ENCODE assay signal across 1 cellular context in the genomic region with DNA sequence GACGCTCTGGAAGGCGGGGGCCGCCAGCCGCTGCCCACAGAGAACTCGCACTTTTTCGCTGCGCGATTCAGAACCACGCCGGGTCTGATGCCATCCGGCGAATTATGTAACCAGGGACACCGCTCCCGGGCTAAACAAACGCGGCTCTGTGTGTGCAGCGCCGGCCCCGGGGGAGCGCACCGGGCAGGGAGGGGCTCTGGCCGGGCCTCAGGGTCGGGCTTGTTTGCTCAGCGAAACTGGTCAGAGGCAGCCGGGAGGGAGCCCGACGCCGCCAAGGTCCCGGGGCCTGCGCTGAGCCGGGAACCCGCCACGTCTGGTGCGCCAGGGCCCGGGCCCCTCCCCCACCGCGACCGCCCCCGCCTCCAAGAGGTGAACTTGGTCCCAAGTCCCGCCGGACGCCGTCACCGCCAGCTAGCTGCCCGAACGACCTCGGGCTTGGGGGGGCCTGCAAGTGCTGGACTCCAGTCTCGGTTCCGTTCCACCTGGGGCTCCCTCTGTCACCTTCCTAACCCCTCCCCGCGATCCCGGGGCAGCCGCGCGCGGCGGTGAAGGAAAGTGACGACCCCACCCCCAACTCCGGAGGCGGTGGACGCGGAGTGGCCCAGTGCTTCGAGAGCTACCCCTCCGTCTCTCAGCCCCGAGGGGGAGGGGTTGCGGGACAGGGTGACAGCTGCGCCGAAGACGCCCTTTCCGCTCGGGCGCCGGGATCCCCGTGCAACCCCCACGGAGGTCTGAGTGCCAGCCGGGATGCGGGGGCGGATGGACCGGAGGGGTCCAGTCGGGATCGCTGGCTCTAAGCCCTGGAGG.
TF ChIP-seq lines count a peak whose summit lies in the region.

No MANE protein-coding gene starts in this region.

TF ChIP-seq in HepG2, 621 proteins besides CTCF, POLR2A, EP300 and RAD21 (continued from another document and continues in another):
- TF ChIP-seq TCF7L2 (IDR thresholded peaks at IDR 0.05; ENCODE audit: low read depth, low read length) (no peak), ZNF83 (CRISPR knock-in tag; IDR thresholded peaks at IDR 0.05; ENCODE audit: borderline replicate concordance) (peak; percentile 80; the same call in 1 of the 2 replicates), PLRG1 (conservative IDR thresholded peaks at IDR 0.05) (no peak), ZBED4 (CRISPR knock-in tag; IDR thresholded peaks at IDR 0.05; ENCODE audit: borderline replicate concordance) (peak; percentile 92), EEA1 (CRISPR knock-in tag; IDR thresholded peaks at IDR 0.05; ENCODE audit: borderline replicate concordance) (no peak), GABPB1 (CRISPR knock-in tag; IDR thresholded peaks at IDR 0.05) (peak; percentile 80), CEBPG (CRISPR knock-in tag; IDR thresholded peaks at IDR 0.05) (peak; percentile 80), CEBPB (IDR thresholded peaks at IDR 0.05; ENCODE audit: borderline replicate concordance, low read depth, low read length) (peak; percentile 65), ZNF383 (CRISPR knock-in tag; IDR thresholded peaks at IDR 0.05; ENCODE audit: borderline replicate concordance) (no peak; the same call in 1 of the 2 replicates), MAFG (CRISPR knock-in tag; IDR thresholded peaks at IDR 0.05) (no peak), GFI1 (CRISPR knock-in tag; IDR thresholded peaks at IDR 0.05; ENCODE audit: borderline replicate concordance) (peak; percentile 58; the same call in 1 of the 2 replicates), SIN3B (IDR thresholded peaks at IDR 0.05; ENCODE audit: low read length) (no peak), ZFP91 (CRISPR knock-in tag; IDR thresholded peaks at IDR 0.05; ENCODE audit: borderline replicate concordance) (peak; percentile 52), AGO2 (optimal IDR thresholded peaks at IDR 0.05; ENCODE audit: low read depth, low read length) (peak; percentile 88), FOXA3 (CRISPR knock-in tag; IDR thresholded peaks at IDR 0.05) (peak; percentile 79), HNRNPUL1 (IDR thresholded peaks at IDR 0.05; ENCODE audit: low read depth, low read length) (no peak), ZMAT3 (CRISPR knock-in tag; conservative IDR thresholded peaks at IDR 0.05) (no peak; the same call in 1 of the 2 replicates), ZNF251 (CRISPR knock-in tag; IDR thresholded peaks at IDR 0.05) (no peak), XRCC5 (optimal IDR thresholded peaks at IDR 0.05; ENCODE audit: low read length) (no peak), KDM4B (CRISPR knock-in tag; IDR thresholded peaks at IDR 0.05) (no peak; the same call in 1 of the 2 replicates), GABPA (IDR thresholded peaks at IDR 0.05; ENCODE audit: low read depth, low read length) (no peak), GABPA (CRISPR knock-in tag; IDR thresholded peaks at IDR 0.05; ENCODE audit: low read depth) (no peak), KLF12 (CRISPR knock-in tag; IDR thresholded peaks at IDR 0.05; ENCODE audit: borderline replicate concordance) (peak; percentile 75; the same call in 1 of the 2 replicates), ZNF329 (CRISPR knock-in tag; IDR thresholded peaks at IDR 0.05; ENCODE audit: low read depth) (peak; percentile 55; the same call in 1 of the 2 replicates)
- TF ChIP-seq, protein P1, sequence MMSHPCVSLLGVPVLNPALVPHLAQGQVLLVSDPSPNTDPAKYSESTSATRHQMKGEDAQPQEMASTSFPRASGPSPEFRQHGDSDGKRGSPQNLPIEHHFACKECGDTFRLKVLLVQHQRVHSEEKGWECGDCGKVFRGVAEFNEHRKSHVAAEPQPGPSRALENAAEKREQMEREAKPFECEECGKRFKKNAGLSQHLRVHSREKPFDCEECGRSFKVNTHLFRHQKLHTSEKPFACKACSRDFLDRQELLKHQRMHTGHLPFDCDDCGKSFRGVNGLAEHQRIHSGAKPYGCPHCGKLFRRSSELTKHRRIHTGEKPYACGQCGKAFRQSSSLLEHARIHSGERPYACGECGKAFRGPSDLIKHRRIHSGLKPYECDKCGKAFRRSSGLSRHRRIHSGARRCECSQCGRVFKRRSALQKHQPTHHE (CRISPR knock-in tag; IDR thresholded peaks at IDR 0.05; ENCODE audit: borderline replicate concordance), result peak; percentile 85
- TF ChIP-seq, protein P2, sequence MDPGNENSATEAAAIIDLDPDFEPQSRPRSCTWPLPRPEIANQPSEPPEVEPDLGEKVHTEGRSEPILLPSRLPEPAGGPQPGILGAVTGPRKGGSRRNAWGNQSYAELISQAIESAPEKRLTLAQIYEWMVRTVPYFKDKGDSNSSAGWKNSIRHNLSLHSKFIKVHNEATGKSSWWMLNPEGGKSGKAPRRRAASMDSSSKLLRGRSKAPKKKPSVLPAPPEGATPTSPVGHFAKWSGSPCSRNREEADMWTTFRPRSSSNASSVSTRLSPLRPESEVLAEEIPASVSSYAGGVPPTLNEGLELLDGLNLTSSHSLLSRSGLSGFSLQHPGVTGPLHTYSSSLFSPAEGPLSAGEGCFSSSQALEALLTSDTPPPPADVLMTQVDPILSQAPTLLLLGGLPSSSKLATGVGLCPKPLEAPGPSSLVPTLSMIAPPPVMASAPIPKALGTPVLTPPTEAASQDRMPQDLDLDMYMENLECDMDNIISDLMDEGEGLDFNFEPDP (CRISPR knock-in tag; conservative IDR thresholded peaks at IDR 0.05), result 0 out of 2 replicates have a peak, but pooled peaks have one; percentile 21
- TF ChIP-seq, protein P3, sequence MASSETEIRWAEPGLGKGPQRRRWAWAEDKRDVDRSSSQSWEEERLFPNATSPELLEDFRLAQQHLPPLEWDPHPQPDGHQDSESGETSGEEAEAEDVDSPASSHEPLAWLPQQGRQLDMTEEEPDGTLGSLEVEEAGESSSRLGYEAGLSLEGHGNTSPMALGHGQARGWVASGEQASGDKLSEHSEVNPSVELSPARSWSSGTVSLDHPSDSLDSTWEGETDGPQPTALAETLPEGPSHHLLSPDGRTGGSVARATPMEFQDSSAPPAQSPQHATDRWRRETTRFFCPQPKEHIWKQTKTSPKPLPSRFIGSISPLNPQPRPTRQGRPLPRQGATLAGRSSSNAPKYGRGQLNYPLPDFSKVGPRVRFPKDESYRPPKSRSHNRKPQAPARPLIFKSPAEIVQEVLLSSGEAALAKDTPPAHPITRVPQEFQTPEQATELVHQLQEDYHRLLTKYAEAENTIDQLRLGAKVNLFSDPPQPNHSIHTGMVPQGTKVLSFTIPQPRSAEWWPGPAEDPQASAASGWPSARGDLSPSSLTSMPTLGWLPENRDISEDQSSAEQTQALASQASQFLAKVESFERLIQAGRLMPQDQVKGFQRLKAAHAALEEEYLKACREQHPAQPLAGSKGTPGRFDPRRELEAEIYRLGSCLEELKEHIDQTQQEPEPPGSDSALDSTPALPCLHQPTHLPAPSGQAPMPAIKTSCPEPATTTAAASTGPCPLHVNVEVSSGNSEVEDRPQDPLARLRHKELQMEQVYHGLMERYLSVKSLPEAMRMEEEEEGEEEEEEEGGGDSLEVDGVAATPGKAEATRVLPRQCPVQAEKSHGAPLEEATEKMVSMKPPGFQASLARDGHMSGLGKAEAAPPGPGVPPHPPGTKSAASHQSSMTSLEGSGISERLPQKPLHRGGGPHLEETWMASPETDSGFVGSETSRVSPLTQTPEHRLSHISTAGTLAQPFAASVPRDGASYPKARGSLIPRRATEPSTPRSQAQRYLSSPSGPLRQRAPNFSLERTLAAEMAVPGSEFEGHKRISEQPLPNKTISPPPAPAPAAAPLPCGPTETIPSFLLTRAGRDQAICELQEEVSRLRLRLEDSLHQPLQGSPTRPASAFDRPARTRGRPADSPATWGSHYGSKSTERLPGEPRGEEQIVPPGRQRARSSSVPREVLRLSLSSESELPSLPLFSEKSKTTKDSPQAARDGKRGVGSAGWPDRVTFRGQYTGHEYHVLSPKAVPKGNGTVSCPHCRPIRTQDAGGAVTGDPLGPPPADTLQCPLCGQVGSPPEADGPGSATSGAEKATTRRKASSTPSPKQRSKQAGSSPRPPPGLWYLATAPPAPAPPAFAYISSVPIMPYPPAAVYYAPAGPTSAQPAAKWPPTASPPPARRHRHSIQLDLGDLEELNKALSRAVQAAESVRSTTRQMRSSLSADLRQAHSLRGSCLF (CRISPR knock-in tag; IDR thresholded peaks at IDR 0.05; ENCODE audit: borderline replicate concordance), result no peak
- TF ChIP-seq, protein P4, sequence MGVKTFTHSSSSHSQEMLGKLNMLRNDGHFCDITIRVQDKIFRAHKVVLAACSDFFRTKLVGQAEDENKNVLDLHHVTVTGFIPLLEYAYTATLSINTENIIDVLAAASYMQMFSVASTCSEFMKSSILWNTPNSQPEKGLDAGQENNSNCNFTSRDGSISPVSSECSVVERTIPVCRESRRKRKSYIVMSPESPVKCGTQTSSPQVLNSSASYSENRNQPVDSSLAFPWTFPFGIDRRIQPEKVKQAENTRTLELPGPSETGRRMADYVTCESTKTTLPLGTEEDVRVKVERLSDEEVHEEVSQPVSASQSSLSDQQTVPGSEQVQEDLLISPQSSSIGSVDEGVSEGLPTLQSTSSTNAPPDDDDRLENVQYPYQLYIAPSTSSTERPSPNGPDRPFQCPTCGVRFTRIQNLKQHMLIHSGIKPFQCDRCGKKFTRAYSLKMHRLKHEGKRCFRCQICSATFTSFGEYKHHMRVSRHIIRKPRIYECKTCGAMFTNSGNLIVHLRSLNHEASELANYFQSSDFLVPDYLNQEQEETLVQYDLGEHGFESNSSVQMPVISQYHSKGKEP (CRISPR knock-in tag; IDR thresholded peaks at IDR 0.05), result no peak
- TF ChIP-seq, protein P5, sequence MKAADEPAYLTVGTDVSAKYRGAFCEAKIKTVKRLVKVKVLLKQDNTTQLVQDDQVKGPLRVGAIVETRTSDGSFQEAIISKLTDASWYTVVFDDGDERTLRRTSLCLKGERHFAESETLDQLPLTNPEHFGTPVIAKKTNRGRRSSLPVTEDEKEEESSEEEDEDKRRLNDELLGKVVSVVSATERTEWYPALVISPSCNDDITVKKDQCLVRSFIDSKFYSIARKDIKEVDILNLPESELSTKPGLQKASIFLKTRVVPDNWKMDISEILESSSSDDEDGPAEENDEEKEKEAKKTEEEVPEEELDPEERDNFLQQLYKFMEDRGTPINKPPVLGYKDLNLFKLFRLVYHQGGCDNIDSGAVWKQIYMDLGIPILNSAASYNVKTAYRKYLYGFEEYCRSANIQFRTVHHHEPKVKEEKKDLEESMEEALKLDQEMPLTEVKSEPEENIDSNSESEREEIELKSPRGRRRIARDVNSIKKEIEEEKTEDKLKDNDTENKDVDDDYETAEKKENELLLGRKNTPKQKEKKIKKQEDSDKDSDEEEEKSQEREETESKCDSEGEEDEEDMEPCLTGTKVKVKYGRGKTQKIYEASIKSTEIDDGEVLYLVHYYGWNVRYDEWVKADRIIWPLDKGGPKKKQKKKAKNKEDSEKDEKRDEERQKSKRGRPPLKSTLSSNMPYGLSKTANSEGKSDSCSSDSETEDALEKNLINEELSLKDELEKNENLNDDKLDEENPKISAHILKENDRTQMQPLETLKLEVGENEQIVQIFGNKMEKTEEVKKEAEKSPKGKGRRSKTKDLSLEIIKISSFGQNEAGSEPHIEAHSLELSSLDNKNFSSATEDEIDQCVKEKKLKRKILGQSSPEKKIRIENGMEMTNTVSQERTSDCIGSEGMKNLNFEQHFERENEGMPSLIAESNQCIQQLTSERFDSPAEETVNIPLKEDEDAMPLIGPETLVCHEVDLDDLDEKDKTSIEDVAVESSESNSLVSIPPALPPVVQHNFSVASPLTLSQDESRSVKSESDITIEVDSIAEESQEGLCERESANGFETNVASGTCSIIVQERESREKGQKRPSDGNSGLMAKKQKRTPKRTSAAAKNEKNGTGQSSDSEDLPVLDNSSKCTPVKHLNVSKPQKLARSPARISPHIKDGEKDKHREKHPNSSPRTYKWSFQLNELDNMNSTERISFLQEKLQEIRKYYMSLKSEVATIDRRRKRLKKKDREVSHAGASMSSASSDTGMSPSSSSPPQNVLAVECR (CRISPR knock-in tag; IDR thresholded peaks at IDR 0.05; ENCODE audit: borderline replicate concordance), result peak; percentile 86
- TF ChIP-seq, protein P6, sequence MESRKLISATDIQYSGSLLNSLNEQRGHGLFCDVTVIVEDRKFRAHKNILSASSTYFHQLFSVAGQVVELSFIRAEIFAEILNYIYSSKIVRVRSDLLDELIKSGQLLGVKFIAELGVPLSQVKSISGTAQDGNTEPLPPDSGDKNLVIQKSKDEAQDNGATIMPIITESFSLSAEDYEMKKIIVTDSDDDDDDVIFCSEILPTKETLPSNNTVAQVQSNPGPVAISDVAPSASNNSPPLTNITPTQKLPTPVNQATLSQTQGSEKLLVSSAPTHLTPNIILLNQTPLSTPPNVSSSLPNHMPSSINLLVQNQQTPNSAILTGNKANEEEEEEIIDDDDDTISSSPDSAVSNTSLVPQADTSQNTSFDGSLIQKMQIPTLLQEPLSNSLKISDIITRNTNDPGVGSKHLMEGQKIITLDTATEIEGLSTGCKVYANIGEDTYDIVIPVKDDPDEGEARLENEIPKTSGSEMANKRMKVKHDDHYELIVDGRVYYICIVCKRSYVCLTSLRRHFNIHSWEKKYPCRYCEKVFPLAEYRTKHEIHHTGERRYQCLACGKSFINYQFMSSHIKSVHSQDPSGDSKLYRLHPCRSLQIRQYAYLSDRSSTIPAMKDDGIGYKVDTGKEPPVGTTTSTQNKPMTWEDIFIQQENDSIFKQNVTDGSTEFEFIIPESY (CRISPR knock-in tag; IDR thresholded peaks at IDR 0.05), result no peak; the same call in 1 of the 2 replicates
